9 cellular contexts compared by ENCODE assay signal in genomic region chrX:19515615-19516105, GRCh38. TPM values are rescaled to one million over a fixed set of nuclear protein-coding genes. Genes with fewer than 3 reads are reported as not detected.
DNase-seq lines count a peak whose midpoint lies in the region; ATAC-seq, FAIRE-seq and TF ChIP-seq lines count a peak whose summit lies in the region.
"Had no signal": no experiment of that assay in that cellular context is flagged by ENCODE, and none has a peak within 500 bp of the region (broad histone marks: within the 10 kb centered on the region; RNA-seq: fewer than 3 reads in every experiment).

No MANE protein-coding gene starts in this region.

- H3K4me3 ChIP-seq in Panc1 (ENCODE audit: low read depth in 2 of 2, low read length in 2 of 2), result peak overlapping the region; percentile 40 to 44
- H3K4me3 ChIP-seq in iPS DF 6.9 (ENCODE audit: low read length), result peak overlapping the region; percentile 44; the same call in 1 of the 2 replicates
- peak overlapping the region; percentile 31 to 48 for H3K4me3 ChIP-seq in tibial artery

- no peaks in the 10 kb centered on the region for H3K27me3 ChIP-seq in Panc1 (ENCODE audit: control insufficient read depth, insufficient read depth, low read length)
- no peaks in the 10 kb centered on the region; the same call in 1 of the 2 replicates for H3K27me3 ChIP-seq in iPS DF 6.9 (ENCODE audit: control insufficient read depth, insufficient read depth, low read length)
- no peaks in the 10 kb centered on the region for H3K27me3 ChIP-seq in tibial artery

- H3K9me3 ChIP-seq in Panc1 (ENCODE audit: control insufficient read depth, insufficient read depth, low read depth, low read length) (no peaks in the 10 kb centered on the region), iPS DF 6.9 (ENCODE audit: control insufficient read depth, insufficient read depth, low read length) (no peaks in the 10 kb centered on the region), tibial artery (peaks cover 0 to 10% (median 0%) of the 10 kb centered on the region in 3 donors)

- H3K36me3 ChIP-seq in Panc1 (ENCODE audit: control insufficient read depth, insufficient read depth, low read length), result no peaks in the 10 kb centered on the region
- H3K36me3 ChIP-seq in iPS DF 6.9 (ENCODE audit: control insufficient read depth, insufficient read depth, low read length), result no peaks in the 10 kb centered on the region
- H3K36me3 ChIP-seq in tibial artery, result no peaks in the 10 kb centered on the region

- BruUV-seq in Panc1 (replicated peaks; lab: Mats Ljungman, UMichigan), result no TSS peak

- WGBS in iPS DF 6.9 (ENCODE audit: insufficient coverage, insufficient read length), result no CpG with 5 or more reads among the region's 23 CpGs

- POLR2A ChIA-PET in Panc1 (lab: Charles Lee), result no interaction called here

- peaks cover 20% of the 10 kb centered on the region for H3K27me3 Mint-ChIP-seq in activated naive CD4-positive, alpha-beta T cell treated with anti-CD3 and anti-CD28 coated beads, Interleukin-2, amount 50 U/mL, for 24 hours

- no peak; the same call in 1 of the 2 replicates for TF ChIP-seq CTCF in Panc1 (IDR thresholded peaks at IDR 0.05)
- no peak for TF ChIP-seq CTCF in tibial artery (IDR thresholded peaks at IDR 0.05)

- ATAC-seq in activated naive CD4-positive, alpha-beta T cell treated with anti-CD3 and anti-CD28 coated beads, Interleukin-2, amount 50 U/mL, for 72 hours, result no peak
- ATAC-seq in Panc1, result no peak
- ATAC-seq in GM19463 (IDR thresholded peaks at IDR 0.05; ENCODE audit: unreplicated experiment), result no peak

- FAIRE-seq in RCC 7860 (lab: Jason Lieb, UNC), result no peak

- CTCF ChIA-PET in Panc1 (lab: Charles Lee), result interaction anchor here (0.6 to 0.8 kb wide), 4 partner anchors 132 to 280 kb away, joined by 6 to 8 read pairs (median 7); no protein-coding TSS in a partner anchor

- H3K27ac ChIP-seq in Panc1 (ENCODE audit: low read length) (no peak overlapping the region), iPS DF 6.9 (ENCODE audit: low read length) (no peak overlapping the region), tibial artery (no peak overlapping the region)
- H3K27ac ChIP-seq: RWPE1 had no signal

- H3K4me1 Mint-ChIP-seq in activated naive CD4-positive, alpha-beta T cell treated with anti-CD3 and anti-CD28 coated beads, Interleukin-2, amount 50 U/mL, for 24 hours, result no peaks in the 10 kb centered on the region

- no peak overlapping the region for H3K27ac Mint-ChIP-seq in activated naive CD4-positive, alpha-beta T cell treated with anti-CD3 and anti-CD28 coated beads, Interleukin-2, amount 50 U/mL, for 24 hours
- H3K27ac Mint-ChIP-seq in activated naive CD4-positive, alpha-beta T cell treated with anti-CD3 and anti-CD28 coated beads, Interleukin-2, amount 50 U/mL, for 72 hours, result no peak overlapping the region

- peak overlapping the region; percentile 30 for H3K4me3 Mint-ChIP-seq in activated naive CD4-positive, alpha-beta T cell treated with anti-CD3 and anti-CD28 coated beads, Interleukin-2, amount 50 U/mL, for 24 hours

- no peaks in the 10 kb centered on the region for H3K9me3 Mint-ChIP-seq in activated naive CD4-positive, alpha-beta T cell treated with anti-CD3 and anti-CD28 coated beads, Interleukin-2, amount 50 U/mL, for 24 hours
- H3K9me3 Mint-ChIP-seq in activated naive CD4-positive, alpha-beta T cell treated with anti-CD3 and anti-CD28 coated beads, Interleukin-2, amount 50 U/mL, for 72 hours, result no peaks in the 10 kb centered on the region

- no peaks in the 10 kb centered on the region for H3K36me3 Mint-ChIP-seq in activated naive CD4-positive, alpha-beta T cell treated with anti-CD3 and anti-CD28 coated beads, Interleukin-2, amount 50 U/mL, for 24 hours
- no peaks in the 10 kb centered on the region for H3K36me3 Mint-ChIP-seq in activated naive CD4-positive, alpha-beta T cell treated with anti-CD3 and anti-CD28 coated beads, Interleukin-2, amount 50 U/mL, for 72 hours

- in situ Hi-C loops in Panc1 (cut with HindIII; ENCODE audit: low pct_unique_long_range_greater_than_20kb, low sequenced_read_pairs), result no loop called here

- DNase-seq in activated naive CD4-positive, alpha-beta T cell treated with anti-CD3 and anti-CD28 coated beads, Interleukin-2, amount 50 U/mL, for 72 hours (ENCODE audit: low spot score in 2 of 2), result no peak
- DNase-seq in Panc1 (ENCODE audit: low read depth, low spot score) (no peak), iPS DF 6.9 (ENCODE audit: low read depth, low spot score) (no peak), tibial artery (no peak), NCI-H1092 treated with DMSO at 0.1 percent for 48 hours (lab: John Stamatoyannopoulos, UW) (no peak), RCC 7860 (ENCODE audit: low spot score) (no peak)

- no peaks in the 10 kb centered on the region for H3K4me1 ChIP-seq in Panc1 (ENCODE audit: control insufficient read depth, insufficient read depth, low read length)
- no peaks in the 10 kb centered on the region for H3K4me1 ChIP-seq in iPS DF 6.9 (ENCODE audit: control insufficient read depth, insufficient read depth, low read length)
- peaks cover 0 to 8% (median 3%) of the 10 kb centered on the region in 4 donors for H3K4me1 ChIP-seq in tibial artery

- intact Hi-C loops in Panc1 (cut with micrococcal nuclease; ENCODE audit: unreplicated experiment), result no loop called here
- intact Hi-C loops in tibial artery (cut with DNase I; ENCODE audit: low total_unique reads), result no loop called here

RNA-seq across cellular contexts. Expression of gene MAP3K15, which starts 0.4 kb away (rescaled TPM):
- 1 to 10 TPM; 2.4 to 2.5 TPM for total RNA-seq in activated naive CD4-positive, alpha-beta T cell treated with anti-CD3 and anti-CD28 coated beads, Interleukin-2, amount 50 U/mL, for 72 hours
- 4.9 TPM for total RNA-seq in Panc1 (2021; ENCODE audit: unreplicated experiment)
- 3.5 TPM for polyA plus RNA-seq in Panc1 (2012; ENCODE audit: insufficient read length)
